In genomic region chr2:53877112-53877511, GRCh38 we compare ENCODE assay signal across 22 cellular contexts.
"Had no signal": no experiment of that assay in that cellular context is flagged by ENCODE, and none has a peak within 500 bp of the region (broad histone marks: within the 10 kb centered on the region; RNA-seq: fewer than 3 reads in every experiment).

No MANE protein-coding gene starts in this region.

- ATAC-seq: K562, Panc1, PC-3, SK-N-SH treated with all-trans-retinoic acid at 6 μM for 48 hours had no signal

- H3K4me3 ChIP-seq: K562, SJCRH30 had no signal

- H3K9me3 ChIP-seq: SJCRH30 had no signal

- H3K27ac ChIP-seq: KMS-11, RWPE1, SJCRH30 had no signal

- DNase-seq: Kasumi-1, MM.1S, NCI-H1092 treated with DMSO at 0.1 percent for 48 hours, NCI-H1436, NCI-H187, NCI-H2029, NCI-H2081 treated with DMSO at 0.1 percent for 48 hours, NCI-H2171, NCI-H226, NCI-H446, NCI-H510A, NCI-H524 treated with DMSO at 0.1 percent for 48 hours, NCI-H69, NCI-H774, PC-3, SHP77 treated with DMSO at 0.1 percent for 48 hours, SJCRH30 had no signal

- H3K4me1 ChIP-seq: SJCRH30 had no signal

- H3K27me3 ChIP-seq: SJCRH30 had no signal
